20 cellular contexts compared by ENCODE assay signal in genomic region chr2:67462741-67463496, GRCh38.
A peak's percentile ranks its signal among the peaks of the same experiment; 100 is the strongest.
DNase-seq lines count a peak whose midpoint lies in the region; ATAC-seq and TF ChIP-seq lines count a peak whose summit lies in the region.
"Had no signal": no experiment of that assay in that cellular context is flagged by ENCODE, and none has a peak within 500 bp of the region (broad histone marks: within the 10 kb centered on the region; RNA-seq: fewer than 3 reads in every experiment).

No MANE protein-coding gene starts in this region.

- no peak for DNase-seq in Caco-2
- DNase-seq in NOMO-1 treated with dmso at 0.1 percent for 144 hours (lab: John Stamatoyannopoulos, UW; ENCODE audit: unreplicated experiment) = peak; percentile 27
- peak; percentile 57 for DNase-seq in fibroblast of pulmonary artery (ENCODE audit: low read depth)
- DNase-seq in amniotic stem cell (lab: John Stamatoyannopoulos, UW) = no peak
- no peak for DNase-seq in T-helper 17 cell
- DNase-seq in activated naive CD4-positive, alpha-beta T cell treated with Interleukin-2 at 50 U/mL for 16 hours = no peak
- DNase-seq in adrenal gland = no peak
- DNase-seq: activated CD4-positive, alpha-beta T cell treated with anti-CD3 and anti-CD28 coated beads for 48 hours; activated naive CD4-positive, alpha-beta T cell treated with anti-CD3 and anti-CD28 coated beads, Interleukin-2, amount 50 U/mL, for 16 hours; body of pancreas; CD8-positive, alpha-beta memory T cell; cortex of kidney; head of caudate nucleus; SK-N-SH; spleen; testis had no signal

- no peak overlapping the region for H3K4me3 ChIP-seq in Caco-2 (ENCODE audit: low read depth, low read length)
- no peak overlapping the region for H3K4me3 ChIP-seq in KMS-11 (IDR thresholded peaks at IDR 0.05; ENCODE audit: insufficient read depth, low read depth, low read length)
- no peak overlapping the region for H3K4me3 ChIP-seq in fibroblast of pulmonary artery (replicated peaks; ENCODE audit: low read depth, low read length)
- no peak overlapping the region for H3K4me3 ChIP-seq in adrenal gland
- H3K4me3 ChIP-seq: body of pancreas, spleen, testis had no signal

- H3K4me1 ChIP-seq in Caco-2 (peaks cover 9% of the 10 kb centered on the region; the same call in 1 of the 2 replicates), KMS-11 (ENCODE audit: low read depth, poor library complexity, severe bottlenecking) (peaks cover 3% of the 10 kb centered on the region), adrenal gland (replicated peaks in 1 of 2) (no peaks in the 10 kb centered on the region)
- H3K4me1 ChIP-seq: body of pancreas, spleen, testis had no signal

- H3K36me3 ChIP-seq in Caco-2 (ENCODE audit: control insufficient read depth, insufficient read depth, low read length) (no peaks in the 10 kb centered on the region), KMS-11 (ENCODE audit: insufficient read depth) (no peaks in the 10 kb centered on the region), adrenal gland (replicated peaks in 1 of 2) (no peaks in the 10 kb centered on the region)
- H3K36me3 ChIP-seq: spleen had no signal

- H3K9ac ChIP-seq in KMS-11 = no peak overlapping the region
- H3K9ac ChIP-seq: SK-N-SH had no signal

- CTCF ChIA-PET in Caco-2 (lab: Charles Lee) = no interaction called here

- H3K79me2 ChIP-seq in KMS-11 (ENCODE audit: insufficient read depth, low read depth) = no peaks in the 10 kb centered on the region

- no peak for ATAC-seq in T-helper 17 cell
- ATAC-seq: body of pancreas; natural killer cell treated with Interleukin-12 subunit alpha and Interleukin-12 subunit beta and Interleukin-15 and Interleukin-18, amount 100 ng/mL, for 72 hours; Panc1 had no signal

- H3K27me3 Mint-ChIP-seq in Caco-2 (ENCODE audit: insufficient read depth, unreplicated experiment) = no peaks in the 10 kb centered on the region
- peaks cover 13% of the 10 kb centered on the region for H3K27me3 Mint-ChIP-seq in T-helper 17 cell
- H3K27me3 Mint-ChIP-seq: memory B cell had no signal

- no peak overlapping the region; the same call in 1 of the 2 replicates for H3K4me2 ChIP-seq in KMS-11
- H3K4me2 ChIP-seq: SK-N-SH had no signal

- BruUV-seq in Caco-2 (replicated peaks; lab: Mats Ljungman, UMichigan) = TSS peak; percentile 96

- H3K4me3 Mint-ChIP-seq in Caco-2 (ENCODE audit: unreplicated experiment) (no peak overlapping the region), T-helper 17 cell (no peak overlapping the region)
- H3K4me3 Mint-ChIP-seq: CD8-positive, alpha-beta memory T cell; memory B cell; natural killer cell treated with Interleukin-12 subunit alpha and Interleukin-12 subunit beta and Interleukin-15 and Interleukin-18, amount 100 ng/mL, for 72 hours had no signal

- TF ChIP-seq CTCF in Caco-2 (IDR thresholded peaks at IDR 0.05; ENCODE audit: insufficient read depth in 1 of 2, low read depth in 1 of 2, low read length in 1 of 2, severe bottlenecking in 1 of 2, unreplicated experiment in 1 of 2) (no peak), KMS-11 (conservative IDR thresholded peaks at IDR 0.05; ENCODE audit: low read depth, low read length) (no peak), fibroblast of pulmonary artery (IDR thresholded peaks at IDR 0.05; ENCODE audit: low read length, missing control alignments) (no peak), adrenal gland (IDR thresholded peaks at IDR 0.05) (no peak)

- no peak for TF ChIP-seq POLR2A in adrenal gland (IDR thresholded peaks at IDR 0.05)

- WGBS in adrenal gland, 4 donors = 68 to 84% (median 75%) methylated on average over 2 of the region's 2 CpGs

- POLR2A ChIA-PET in Caco-2 (lab: Charles Lee) = no interaction called here

- H3K27me3 ChIP-seq in Caco-2 (replicated peaks; ENCODE audit: control insufficient read depth, insufficient read depth, low read length) (no peaks in the 10 kb centered on the region), KMS-11 (ENCODE audit: insufficient read depth, low read depth) (no peaks in the 10 kb centered on the region), adrenal gland (no peaks in the 10 kb centered on the region)
- H3K27me3 ChIP-seq: body of pancreas, spleen, testis had no signal

- H3K9me3 ChIP-seq in Caco-2 (no peaks in the 10 kb centered on the region), T-helper 17 cell (ENCODE audit: control insufficient read depth, low read length, poor library complexity, severe bottlenecking) (no peaks in the 10 kb centered on the region), adrenal gland (replicated peaks in 1 of 3) (no peaks in the 10 kb centered on the region)
- H3K9me3 ChIP-seq: body of pancreas, SK-N-SH, spleen, testis had no signal

- no peaks in the 10 kb centered on the region for H3K9me3 Mint-ChIP-seq in Caco-2 (ENCODE audit: unreplicated experiment)
- H3K9me3 Mint-ChIP-seq: memory B cell; natural killer cell treated with Interleukin-12 subunit alpha and Interleukin-12 subunit beta and Interleukin-15 and Interleukin-18, amount 100 ng/mL, for 72 hours had no signal

- H3K36me3 Mint-ChIP-seq in Caco-2 (ENCODE audit: insufficient read depth, unreplicated experiment) (no peaks in the 10 kb centered on the region), T-helper 17 cell (ENCODE audit: low read depth) (no peaks in the 10 kb centered on the region)
- H3K36me3 Mint-ChIP-seq: CD8-positive, alpha-beta memory T cell; memory B cell; natural killer cell treated with Interleukin-12 subunit alpha and Interleukin-12 subunit beta and Interleukin-15 and Interleukin-18, amount 100 ng/mL, for 72 hours had no signal

- peaks cover 5% of the 10 kb centered on the region for H3K4me1 Mint-ChIP-seq in Caco-2 (ENCODE audit: low read depth, unreplicated experiment)
- H3K4me1 Mint-ChIP-seq in T-helper 17 cell = no peaks in the 10 kb centered on the region
- H3K4me1 Mint-ChIP-seq: CD8-positive, alpha-beta memory T cell; memory B cell had no signal

- intact Hi-C loops in Caco-2 (cut with micrococcal nuclease; ENCODE audit: unreplicated experiment) = no loop called here
- intact Hi-C loops in adrenal gland (cut with DNase I) = no loop called here

- H4K20me1 ChIP-seq in KMS-11 (ENCODE audit: insufficient read depth) = no peaks in the 10 kb centered on the region

- no peak overlapping the region for H2AFZ ChIP-seq in KMS-11 (ENCODE audit: low read depth)

- H3K27ac Mint-ChIP-seq in Caco-2 (ENCODE audit: unreplicated experiment) = no peak overlapping the region
- H3K27ac Mint-ChIP-seq in T-helper 17 cell = no peak overlapping the region
- H3K27ac Mint-ChIP-seq: memory B cell; natural killer cell treated with Interleukin-12 subunit alpha and Interleukin-12 subunit beta and Interleukin-15 and Interleukin-18, amount 100 ng/mL, for 72 hours had no signal

- peak overlapping the region; percentile 4; the same call in 1 of the 2 replicates for H3K27ac ChIP-seq in KMS-11
- no peak overlapping the region for H3K27ac ChIP-seq in adrenal gland
- H3K27ac ChIP-seq: body of pancreas, spleen, testis had no signal

Comparison
In these comparisons a context has a peak if more than half of its experiments do, and no peak if none do; other contexts are left out.
1. DNase-seq: peak in NOMO-1 treated with dmso at 0.1 percent for 144 hours (single experiment) and fibroblast of pulmonary artery (single experiment); none in Caco-2 (0 of 2), amniotic stem cell (single experiment), T-helper 17 cell (0 of 3), activated naive CD4-positive, alpha-beta T cell treated with Interleukin-2 at 50 U/mL for 16 hours (single experiment) and adrenal gland (0 of 7).